In genomic region chr4:48028654-48029053, GRCh38 we compare ENCODE assay signal across 16 cellular contexts. TPM values are rescaled to one million over a fixed set of nuclear protein-coding genes. Genes with fewer than 3 reads are reported as not detected.
A peak's percentile ranks its signal among the peaks of the same experiment; 100 is the strongest.
DNase-seq lines count a peak whose midpoint lies in the region; ATAC-seq, FAIRE-seq and TF ChIP-seq lines count a peak whose summit lies in the region.
"Had no signal": no experiment of that assay in that cellular context is flagged by ENCODE, and none has a peak within 500 bp of the region (broad histone marks: within the 10 kb centered on the region; RNA-seq: fewer than 3 reads in every experiment).

No MANE protein-coding gene starts in this region.

- ATAC-seq in GM19395 (IDR thresholded peaks at IDR 0.05; ENCODE audit: unreplicated experiment): peak; percentile 72
- peak; percentile 58 for ATAC-seq in HG02763 (IDR thresholded peaks at IDR 0.05; ENCODE audit: unreplicated experiment)
- ATAC-seq in HG03520 (IDR thresholded peaks at IDR 0.05; ENCODE audit: unreplicated experiment): peak; percentile 43
- no peak for ATAC-seq in T-helper 17 cell

- H3K9me3 ChIP-seq in T-helper 17 cell (ENCODE audit: control insufficient read depth, low read length, poor library complexity, severe bottlenecking): no peaks in the 10 kb centered on the region

- no peak for TF ChIP-seq POLR2A in GM12891 (IDR thresholded peaks at IDR 0.05; ENCODE audit: low read depth, low read length)

- H3K27me3 Mint-ChIP-seq in T-helper 17 cell: peaks cover 12% of the 10 kb centered on the region

- no peak overlapping the region for H3K27ac Mint-ChIP-seq in T-helper 17 cell

- H3K4me1 Mint-ChIP-seq in T-helper 17 cell: peaks cover 7% of the 10 kb centered on the region

- no peak overlapping the region for H3K4me3 Mint-ChIP-seq in T-helper 17 cell

- peak; percentile 84 for FAIRE-seq in GM12891 (lab: Jason Lieb, UNC)
- FAIRE-seq: small intestine had no signal

- peaks cover 5% of the 10 kb centered on the region for H3K36me3 Mint-ChIP-seq in T-helper 17 cell (ENCODE audit: low read depth)

- no peak for DNase-seq in GM12891 (ENCODE audit: insufficient read length, low spot score)
- no peak for DNase-seq in T-helper 17 cell
- DNase-seq in GM19240 (ENCODE audit: insufficient read length, low spot score): no peak
- DNase-seq in GOT3 (lab: John Stamatoyannopoulos, UW): no peak
- no peak for DNase-seq in activated T-cell treated with anti-CD3 and anti-CD28 coated beads, Interleukin-2, amount 50 U/mL, for 1 hour
- DNase-seq: activated CD4-positive, alpha-beta T cell treated with anti-CD3 and anti-CD28 coated beads, Interleukin-2, amount 50 U/mL, for 48 hours; activated naive CD4-positive, alpha-beta T cell treated with anti-CD3 and anti-CD28 coated beads, Interleukin-2, amount 50 U/mL, for 16 hours; central memory CD4-positive, alpha-beta T cell; NCI-H2081 treated with DMSO at 0.1 percent for 48 hours; PC-9; small intestine had no signal

TF ChIP-seq in GM12891, 5 proteins besides CTCF, POLR2A, EP300 and RAD21:
- TF ChIP-seq TAF1 (IDR thresholded peaks at IDR 0.05; ENCODE audit: low read depth, low read length) (no peak), POLR2AphosphoS5 (IDR thresholded peaks at IDR 0.05; ENCODE audit: low read depth, low read length) (no peak), SPI1 (IDR thresholded peaks at IDR 0.05; ENCODE audit: low read depth, low read length) (no peak), PAX5 (IDR thresholded peaks at IDR 0.05; ENCODE audit: insufficient read depth, low read length, severe bottlenecking) (no peak), POU2F2 (IDR thresholded peaks at IDR 0.05; ENCODE audit: low read depth, low read length) (0 out of 2 replicates have a peak, but pooled peaks have one; percentile 14)

RNA-seq across cellular contexts. Expression of gene NIPAL1, which starts 12.1 kb away (rescaled TPM):
- 1.7 TPM for polyA plus RNA-seq in GM12891 (2012; ENCODE audit: low read depth, missing spikeins)
- 1 to 10 TPM in 1 of 2 donors, under 1 TPM in 1; 0.91 to 1.7 TPM for total RNA-seq in T-helper 17 cell

RNA-seq across cellular contexts. Expression of gene CNGA1, which starts 12.2 kb away (rescaled TPM):
- polyA plus RNA-seq in GM12891 (2012; ENCODE audit: low read depth, missing spikeins): 0.76 TPM
- not detected for total RNA-seq in T-helper 17 cell
- total RNA-seq: T-helper 1 cell treated with Interleukin-12 subunit alpha and Interleukin-12 subunit beta and Interleukin-4 antibody, amounts not matched to agents 30 ng/mL and 1 ng/mL, for 36 hours had no signal
- polyA plus RNA-seq: AG04450 had no signal
